Comparison of ENCODE assay signal across 1 cellular context in the genomic region with DNA sequence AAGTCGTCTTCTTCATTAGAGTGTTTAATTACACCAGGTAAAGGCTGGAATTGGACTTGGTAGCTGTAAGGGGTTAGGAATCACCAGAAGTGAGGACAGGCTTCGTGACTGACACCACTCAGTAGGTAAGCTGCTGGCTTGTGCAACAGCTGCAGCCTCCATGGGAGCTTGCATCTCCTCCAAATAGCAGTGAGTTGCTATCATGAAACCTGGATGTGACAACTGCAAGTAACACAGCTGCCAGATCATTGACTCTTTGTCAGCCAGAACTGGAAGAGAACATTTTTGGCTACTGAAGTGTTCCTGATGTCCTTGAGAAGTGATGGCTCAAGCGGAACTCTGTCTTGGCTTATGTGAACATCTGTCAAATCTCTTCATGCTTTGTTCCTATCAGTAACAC.
TF ChIP-seq lines count a peak whose summit lies in the region.

No MANE protein-coding gene starts in this region.

TF ChIP-seq in K562, 482 proteins besides CTCF, POLR2A, EP300 and RAD21 (continued from another document):
- TF ChIP-seq, protein P1, sequence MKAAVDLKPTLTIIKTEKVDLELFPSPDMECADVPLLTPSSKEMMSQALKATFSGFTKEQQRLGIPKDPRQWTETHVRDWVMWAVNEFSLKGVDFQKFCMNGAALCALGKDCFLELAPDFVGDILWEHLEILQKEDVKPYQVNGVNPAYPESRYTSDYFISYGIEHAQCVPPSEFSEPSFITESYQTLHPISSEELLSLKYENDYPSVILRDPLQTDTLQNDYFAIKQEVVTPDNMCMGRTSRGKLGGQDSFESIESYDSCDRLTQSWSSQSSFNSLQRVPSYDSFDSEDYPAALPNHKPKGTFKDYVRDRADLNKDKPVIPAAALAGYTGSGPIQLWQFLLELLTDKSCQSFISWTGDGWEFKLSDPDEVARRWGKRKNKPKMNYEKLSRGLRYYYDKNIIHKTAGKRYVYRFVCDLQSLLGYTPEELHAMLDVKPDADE (conservative IDR thresholded peaks at IDR 0.05; ENCODE audit: control insufficient read depth, low read depth, low read length) = no peak
- TF ChIP-seq, protein P2, sequence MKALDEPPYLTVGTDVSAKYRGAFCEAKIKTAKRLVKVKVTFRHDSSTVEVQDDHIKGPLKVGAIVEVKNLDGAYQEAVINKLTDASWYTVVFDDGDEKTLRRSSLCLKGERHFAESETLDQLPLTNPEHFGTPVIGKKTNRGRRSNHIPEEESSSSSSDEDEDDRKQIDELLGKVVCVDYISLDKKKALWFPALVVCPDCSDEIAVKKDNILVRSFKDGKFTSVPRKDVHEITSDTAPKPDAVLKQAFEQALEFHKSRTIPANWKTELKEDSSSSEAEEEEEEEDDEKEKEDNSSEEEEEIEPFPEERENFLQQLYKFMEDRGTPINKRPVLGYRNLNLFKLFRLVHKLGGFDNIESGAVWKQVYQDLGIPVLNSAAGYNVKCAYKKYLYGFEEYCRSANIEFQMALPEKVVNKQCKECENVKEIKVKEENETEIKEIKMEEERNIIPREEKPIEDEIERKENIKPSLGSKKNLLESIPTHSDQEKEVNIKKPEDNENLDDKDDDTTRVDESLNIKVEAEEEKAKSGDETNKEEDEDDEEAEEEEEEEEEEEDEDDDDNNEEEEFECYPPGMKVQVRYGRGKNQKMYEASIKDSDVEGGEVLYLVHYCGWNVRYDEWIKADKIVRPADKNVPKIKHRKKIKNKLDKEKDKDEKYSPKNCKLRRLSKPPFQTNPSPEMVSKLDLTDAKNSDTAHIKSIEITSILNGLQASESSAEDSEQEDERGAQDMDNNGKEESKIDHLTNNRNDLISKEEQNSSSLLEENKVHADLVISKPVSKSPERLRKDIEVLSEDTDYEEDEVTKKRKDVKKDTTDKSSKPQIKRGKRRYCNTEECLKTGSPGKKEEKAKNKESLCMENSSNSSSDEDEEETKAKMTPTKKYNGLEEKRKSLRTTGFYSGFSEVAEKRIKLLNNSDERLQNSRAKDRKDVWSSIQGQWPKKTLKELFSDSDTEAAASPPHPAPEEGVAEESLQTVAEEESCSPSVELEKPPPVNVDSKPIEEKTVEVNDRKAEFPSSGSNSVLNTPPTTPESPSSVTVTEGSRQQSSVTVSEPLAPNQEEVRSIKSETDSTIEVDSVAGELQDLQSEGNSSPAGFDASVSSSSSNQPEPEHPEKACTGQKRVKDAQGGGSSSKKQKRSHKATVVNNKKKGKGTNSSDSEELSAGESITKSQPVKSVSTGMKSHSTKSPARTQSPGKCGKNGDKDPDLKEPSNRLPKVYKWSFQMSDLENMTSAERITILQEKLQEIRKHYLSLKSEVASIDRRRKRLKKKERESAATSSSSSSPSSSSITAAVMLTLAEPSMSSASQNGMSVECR (CRISPR knock-in tag; IDR thresholded peaks at IDR 0.05) = no peak
- TF ChIP-seq, protein P3, sequence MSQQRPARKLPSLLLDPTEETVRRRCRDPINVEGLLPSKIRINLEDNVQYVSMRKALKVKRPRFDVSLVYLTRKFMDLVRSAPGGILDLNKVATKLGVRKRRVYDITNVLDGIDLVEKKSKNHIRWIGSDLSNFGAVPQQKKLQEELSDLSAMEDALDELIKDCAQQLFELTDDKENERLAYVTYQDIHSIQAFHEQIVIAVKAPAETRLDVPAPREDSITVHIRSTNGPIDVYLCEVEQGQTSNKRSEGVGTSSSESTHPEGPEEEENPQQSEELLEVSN (IDR thresholded peaks at IDR 0.05; ENCODE audit: borderline replicate concordance in 1 of 2, extremely low read depth in 1 of 2, insufficient read depth in 1 of 2, insufficient read length in 1 of 2, low read depth in 1 of 2, low read length in 1 of 2, poor library complexity in 1 of 2, severe bottlenecking in 1 of 2) = no peak
- no peak for TF ChIP-seq NEUROD1 (IDR thresholded peaks at IDR 0.05; ENCODE audit: borderline replicate concordance, low read depth, low read length, partially characterized antibody)
- no peak for TF ChIP-seq MCM3 (IDR thresholded peaks at IDR 0.05)
